Comparison of ENCODE assay signal across 1 cellular context in the genomic region with DNA sequence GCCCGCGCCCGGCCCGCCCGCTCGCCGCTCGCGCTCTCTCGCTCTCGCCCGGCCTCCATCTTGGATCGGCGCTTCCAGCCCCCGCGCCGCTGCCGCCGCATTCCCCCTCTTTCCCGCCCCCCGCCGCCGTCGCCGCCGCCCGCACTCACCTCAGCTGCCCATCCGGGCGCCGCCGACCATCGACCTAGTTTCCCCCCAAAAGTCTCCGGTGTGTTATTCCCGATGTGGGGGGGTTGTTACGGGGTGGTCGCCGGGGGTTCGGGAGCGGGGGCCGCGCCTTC.
TF ChIP-seq lines count a peak whose summit lies in the region.

No MANE protein-coding gene starts in this region.

TF ChIP-seq in HEK293, 187 proteins besides CTCF, POLR2A, EP300 and RAD21 (continued from another document):
- TF ChIP-seq, protein P1, sequence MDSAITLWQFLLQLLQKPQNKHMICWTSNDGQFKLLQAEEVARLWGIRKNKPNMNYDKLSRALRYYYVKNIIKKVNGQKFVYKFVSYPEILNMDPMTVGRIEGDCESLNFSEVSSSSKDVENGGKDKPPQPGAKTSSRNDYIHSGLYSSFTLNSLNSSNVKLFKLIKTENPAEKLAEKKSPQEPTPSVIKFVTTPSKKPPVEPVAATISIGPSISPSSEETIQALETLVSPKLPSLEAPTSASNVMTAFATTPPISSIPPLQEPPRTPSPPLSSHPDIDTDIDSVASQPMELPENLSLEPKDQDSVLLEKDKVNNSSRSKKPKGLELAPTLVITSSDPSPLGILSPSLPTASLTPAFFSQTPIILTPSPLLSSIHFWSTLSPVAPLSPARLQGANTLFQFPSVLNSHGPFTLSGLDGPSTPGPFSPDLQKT (IDR thresholded peaks at IDR 0.05; ENCODE audit: borderline replicate concordance, low read depth, low read length): no peak
- no peak for TF ChIP-seq ZNF23 (tag by site-specific recombination; IDR thresholded peaks at IDR 0.05; ENCODE audit: borderline replicate concordance)
- TF ChIP-seq ZBTB21 (tag by site-specific recombination; IDR thresholded peaks at IDR 0.05): 0 out of 2 replicates have a peak, but pooled peaks have one; percentile 24
- TF ChIP-seq ZNF623 (tag by site-specific recombination; IDR thresholded peaks at IDR 0.05): no peak
- no peak for TF ChIP-seq ZNF654 (tag by site-specific recombination; IDR thresholded peaks at IDR 0.05; ENCODE audit: low read depth)
- TF ChIP-seq, protein P2, sequence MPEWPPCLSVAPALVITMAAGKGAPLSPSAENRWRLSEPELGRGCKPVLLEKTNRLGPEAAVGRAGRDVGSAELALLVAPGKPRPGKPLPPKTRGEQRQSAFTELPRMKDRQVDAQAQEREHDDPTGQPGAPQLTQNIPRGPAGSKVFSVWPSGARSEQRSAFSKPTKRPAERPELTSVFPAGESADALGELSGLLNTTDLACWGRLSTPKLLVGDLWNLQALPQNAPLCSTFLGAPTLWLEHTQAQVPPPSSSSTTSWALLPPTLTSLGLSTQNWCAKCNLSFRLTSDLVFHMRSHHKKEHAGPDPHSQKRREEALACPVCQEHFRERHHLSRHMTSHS (tag by site-specific recombination; IDR thresholded peaks at IDR 0.05): no peak
- TF ChIP-seq ZNF596 (tag by site-specific recombination; IDR thresholded peaks at IDR 0.05): no peak
- peak; percentile 69; the same call in 1 of the 2 replicates for TF ChIP-seq ZNF341 (tag by site-specific recombination; IDR thresholded peaks at IDR 0.05; ENCODE audit: low read depth)
- peak; percentile 93 for TF ChIP-seq ZBTB7A (tag by site-specific recombination; IDR thresholded peaks at IDR 0.05; ENCODE audit: low read depth)
- TF ChIP-seq, protein P3, sequence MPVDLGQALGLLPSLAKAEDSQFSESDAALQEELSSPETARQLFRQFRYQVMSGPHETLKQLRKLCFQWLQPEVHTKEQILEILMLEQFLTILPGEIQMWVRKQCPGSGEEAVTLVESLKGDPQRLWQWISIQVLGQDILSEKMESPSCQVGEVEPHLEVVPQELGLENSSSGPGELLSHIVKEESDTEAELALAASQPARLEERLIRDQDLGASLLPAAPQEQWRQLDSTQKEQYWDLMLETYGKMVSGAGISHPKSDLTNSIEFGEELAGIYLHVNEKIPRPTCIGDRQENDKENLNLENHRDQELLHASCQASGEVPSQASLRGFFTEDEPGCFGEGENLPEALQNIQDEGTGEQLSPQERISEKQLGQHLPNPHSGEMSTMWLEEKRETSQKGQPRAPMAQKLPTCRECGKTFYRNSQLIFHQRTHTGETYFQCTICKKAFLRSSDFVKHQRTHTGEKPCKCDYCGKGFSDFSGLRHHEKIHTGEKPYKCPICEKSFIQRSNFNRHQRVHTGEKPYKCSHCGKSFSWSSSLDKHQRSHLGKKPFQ (tag by site-specific recombination; IDR thresholded peaks at IDR 0.05): no peak
- TF ChIP-seq, protein P4, sequence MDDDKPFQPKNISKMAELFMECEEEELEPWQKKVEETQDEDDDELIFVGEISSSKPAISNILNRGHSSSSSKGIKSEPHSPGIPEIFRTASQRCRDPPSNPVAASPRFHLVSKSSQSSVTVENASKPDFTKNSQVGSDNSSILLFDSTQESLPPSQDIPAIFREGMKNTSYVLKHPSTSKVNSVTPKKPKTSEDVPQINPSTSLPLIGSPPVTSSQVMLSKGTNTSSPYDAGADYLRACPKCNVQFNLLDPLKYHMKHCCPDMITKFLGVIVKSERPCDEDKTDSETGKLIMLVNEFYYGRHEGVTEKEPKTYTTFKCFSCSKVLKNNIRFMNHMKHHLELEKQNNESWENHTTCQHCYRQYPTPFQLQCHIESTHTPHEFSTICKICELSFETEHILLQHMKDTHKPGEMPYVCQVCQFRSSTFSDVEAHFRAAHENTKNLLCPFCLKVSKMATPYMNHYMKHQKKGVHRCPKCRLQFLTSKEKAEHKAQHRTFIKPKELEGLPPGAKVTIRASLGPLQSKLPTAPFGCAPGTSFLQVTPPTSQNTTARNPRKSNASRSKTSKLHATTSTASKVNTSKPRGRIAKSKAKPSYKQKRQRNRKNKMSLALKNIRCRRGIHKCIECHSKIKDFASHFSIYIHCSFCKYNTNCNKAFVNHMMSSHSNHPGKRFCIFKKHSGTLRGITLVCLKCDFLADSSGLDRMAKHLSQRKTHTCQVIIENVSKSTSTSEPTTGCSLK (tag by site-specific recombination; IDR thresholded peaks at IDR 0.05): no peak
- no peak for TF ChIP-seq ZNF394 (tag by site-specific recombination; IDR thresholded peaks at IDR 0.05; ENCODE audit: borderline replicate concordance)
- no peak for TF ChIP-seq ZNF549 (tag by site-specific recombination; IDR thresholded peaks at IDR 0.05)
- TF ChIP-seq, protein P5, sequence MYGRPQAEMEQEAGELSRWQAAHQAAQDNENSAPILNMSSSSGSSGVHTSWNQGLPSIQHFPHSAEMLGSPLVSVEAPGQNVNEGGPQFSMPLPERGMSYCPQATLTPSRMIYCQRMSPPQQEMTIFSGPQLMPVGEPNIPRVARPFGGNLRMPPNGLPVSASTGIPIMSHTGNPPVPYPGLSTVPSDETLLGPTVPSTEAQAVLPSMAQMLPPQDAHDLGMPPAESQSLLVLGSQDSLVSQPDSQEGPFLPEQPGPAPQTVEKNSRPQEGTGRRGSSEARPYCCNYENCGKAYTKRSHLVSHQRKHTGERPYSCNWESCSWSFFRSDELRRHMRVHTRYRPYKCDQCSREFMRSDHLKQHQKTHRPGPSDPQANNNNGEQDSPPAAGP (tag by site-specific recombination; IDR thresholded peaks at IDR 0.05): 0 out of 2 replicates have a peak, but pooled peaks have one; percentile 81
- TF ChIP-seq ZNF146 (tag by site-specific recombination; IDR thresholded peaks at IDR 0.05): no peak
- TF ChIP-seq ZNF2 (tag by site-specific recombination; IDR thresholded peaks at IDR 0.05): peak; percentile 81; the same call in 1 of the 2 replicates
- TF ChIP-seq, protein P6, sequence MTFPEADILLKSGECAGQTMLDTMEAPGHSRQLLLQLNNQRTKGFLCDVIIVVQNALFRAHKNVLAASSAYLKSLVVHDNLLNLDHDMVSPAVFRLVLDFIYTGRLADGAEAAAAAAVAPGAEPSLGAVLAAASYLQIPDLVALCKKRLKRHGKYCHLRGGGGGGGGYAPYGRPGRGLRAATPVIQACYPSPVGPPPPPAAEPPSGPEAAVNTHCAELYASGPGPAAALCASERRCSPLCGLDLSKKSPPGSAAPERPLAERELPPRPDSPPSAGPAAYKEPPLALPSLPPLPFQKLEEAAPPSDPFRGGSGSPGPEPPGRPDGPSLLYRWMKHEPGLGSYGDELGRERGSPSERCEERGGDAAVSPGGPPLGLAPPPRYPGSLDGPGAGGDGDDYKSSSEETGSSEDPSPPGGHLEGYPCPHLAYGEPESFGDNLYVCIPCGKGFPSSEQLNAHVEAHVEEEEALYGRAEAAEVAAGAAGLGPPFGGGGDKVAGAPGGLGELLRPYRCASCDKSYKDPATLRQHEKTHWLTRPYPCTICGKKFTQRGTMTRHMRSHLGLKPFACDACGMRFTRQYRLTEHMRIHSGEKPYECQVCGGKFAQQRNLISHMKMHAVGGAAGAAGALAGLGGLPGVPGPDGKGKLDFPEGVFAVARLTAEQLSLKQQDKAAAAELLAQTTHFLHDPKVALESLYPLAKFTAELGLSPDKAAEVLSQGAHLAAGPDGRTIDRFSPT (tag by site-specific recombination; IDR thresholded peaks at IDR 0.05): peak; percentile 74; the same call in 1 of the 2 replicates
- TF ChIP-seq, protein P7, sequence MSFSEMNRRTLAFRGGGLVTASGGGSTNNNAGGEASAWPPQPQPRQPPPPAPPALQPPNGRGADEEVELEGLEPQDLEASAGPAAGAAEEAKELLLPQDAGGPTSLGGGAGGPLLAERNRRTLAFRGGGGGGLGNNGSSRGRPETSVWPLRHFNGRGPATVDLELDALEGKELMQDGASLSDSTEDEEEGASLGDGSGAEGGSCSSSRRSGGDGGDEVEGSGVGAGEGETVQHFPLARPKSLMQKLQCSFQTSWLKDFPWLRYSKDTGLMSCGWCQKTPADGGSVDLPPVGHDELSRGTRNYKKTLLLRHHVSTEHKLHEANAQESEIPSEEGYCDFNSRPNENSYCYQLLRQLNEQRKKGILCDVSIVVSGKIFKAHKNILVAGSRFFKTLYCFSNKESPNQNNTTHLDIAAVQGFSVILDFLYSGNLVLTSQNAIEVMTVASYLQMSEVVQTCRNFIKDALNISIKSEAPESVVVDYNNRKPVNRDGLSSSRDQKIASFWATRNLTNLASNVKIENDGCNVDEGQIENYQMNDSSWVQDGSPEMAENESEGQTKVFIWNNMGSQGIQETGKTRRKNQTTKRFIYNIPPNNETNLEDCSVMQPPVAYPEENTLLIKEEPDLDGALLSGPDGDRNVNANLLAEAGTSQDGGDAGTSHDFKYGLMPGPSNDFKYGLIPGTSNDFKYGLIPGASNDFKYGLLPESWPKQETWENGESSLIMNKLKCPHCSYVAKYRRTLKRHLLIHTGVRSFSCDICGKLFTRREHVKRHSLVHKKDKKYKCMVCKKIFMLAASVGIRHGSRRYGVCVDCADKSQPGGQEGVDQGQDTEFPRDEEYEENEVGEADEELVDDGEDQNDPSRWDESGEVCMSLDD (tag by site-specific recombination; IDR thresholded peaks at IDR 0.05): peak; percentile 90
- TF ChIP-seq ZNF747 (tag by site-specific recombination; IDR thresholded peaks at IDR 0.05): no peak
- no peak for TF ChIP-seq ZNF555 (tag by site-specific recombination; conservative IDR thresholded peaks at IDR 0.05)
- no peak for TF ChIP-seq ZNF416 (tag by site-specific recombination; IDR thresholded peaks at IDR 0.05)
- TF ChIP-seq, protein P8, sequence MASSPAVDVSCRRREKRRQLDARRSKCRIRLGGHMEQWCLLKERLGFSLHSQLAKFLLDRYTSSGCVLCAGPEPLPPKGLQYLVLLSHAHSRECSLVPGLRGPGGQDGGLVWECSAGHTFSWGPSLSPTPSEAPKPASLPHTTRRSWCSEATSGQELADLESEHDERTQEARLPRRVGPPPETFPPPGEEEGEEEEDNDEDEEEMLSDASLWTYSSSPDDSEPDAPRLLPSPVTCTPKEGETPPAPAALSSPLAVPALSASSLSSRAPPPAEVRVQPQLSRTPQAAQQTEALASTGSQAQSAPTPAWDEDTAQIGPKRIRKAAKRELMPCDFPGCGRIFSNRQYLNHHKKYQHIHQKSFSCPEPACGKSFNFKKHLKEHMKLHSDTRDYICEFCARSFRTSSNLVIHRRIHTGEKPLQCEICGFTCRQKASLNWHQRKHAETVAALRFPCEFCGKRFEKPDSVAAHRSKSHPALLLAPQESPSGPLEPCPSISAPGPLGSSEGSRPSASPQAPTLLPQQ (tag by site-specific recombination; IDR thresholded peaks at IDR 0.05): peak; percentile 30; the same call in 1 of the 2 replicates
- no peak for TF ChIP-seq ZNF391 (tag by site-specific recombination; IDR thresholded peaks at IDR 0.05; ENCODE audit: borderline replicate concordance, low read depth)
- peak; percentile 73 for TF ChIP-seq ZNF324 (tag by site-specific recombination; IDR thresholded peaks at IDR 0.05)
- TF ChIP-seq ZBTB20 (tag by site-specific recombination; IDR thresholded peaks at IDR 0.05): no peak
- TF ChIP-seq HOXC10 (CRISPR knock-in tag; IDR thresholded peaks at IDR 0.05): no peak
- TF ChIP-seq ZNF560 (tag by site-specific recombination; IDR thresholded peaks at IDR 0.05; ENCODE audit: borderline replicate concordance): no peak
- 0 out of 2 replicates have a peak, but pooled peaks have one; percentile 19 for TF ChIP-seq ZNF121 (tag by site-specific recombination; IDR thresholded peaks at IDR 0.05)
- TF ChIP-seq, protein P9, sequence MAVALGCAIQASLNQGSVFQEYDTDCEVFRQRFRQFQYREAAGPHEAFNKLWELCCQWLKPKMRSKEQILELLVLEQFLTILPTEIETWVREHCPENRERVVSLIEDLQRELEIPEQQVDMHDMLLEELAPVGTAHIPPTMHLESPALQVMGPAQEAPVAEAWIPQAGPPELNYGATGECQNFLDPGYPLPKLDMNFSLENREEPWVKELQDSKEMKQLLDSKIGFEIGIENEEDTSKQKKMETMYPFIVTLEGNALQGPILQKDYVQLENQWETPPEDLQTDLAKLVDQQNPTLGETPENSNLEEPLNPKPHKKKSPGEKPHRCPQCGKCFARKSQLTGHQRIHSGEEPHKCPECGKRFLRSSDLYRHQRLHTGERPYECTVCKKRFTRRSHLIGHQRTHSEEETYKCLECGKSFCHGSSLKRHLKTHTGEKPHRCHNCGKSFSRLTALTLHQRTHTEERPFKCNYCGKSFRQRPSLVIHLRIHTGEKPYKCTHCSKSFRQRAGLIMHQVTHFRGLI (tag by site-specific recombination; IDR thresholded peaks at IDR 0.05): peak; percentile 48; the same call in 1 of the 2 replicates
- no peak for TF ChIP-seq YY2 (tag by site-specific recombination; IDR thresholded peaks at IDR 0.05)
- 0 out of 2 replicates have a peak, but pooled peaks have one; percentile 22 for TF ChIP-seq EGR2 (tag by site-specific recombination; IDR thresholded peaks at IDR 0.05; ENCODE audit: low read depth)
- peak; percentile 43; the same call in 1 of the 2 replicates for TF ChIP-seq ZFHX2 (tag by site-specific recombination; conservative IDR thresholded peaks at IDR 0.05)
- TF ChIP-seq, protein P10, sequence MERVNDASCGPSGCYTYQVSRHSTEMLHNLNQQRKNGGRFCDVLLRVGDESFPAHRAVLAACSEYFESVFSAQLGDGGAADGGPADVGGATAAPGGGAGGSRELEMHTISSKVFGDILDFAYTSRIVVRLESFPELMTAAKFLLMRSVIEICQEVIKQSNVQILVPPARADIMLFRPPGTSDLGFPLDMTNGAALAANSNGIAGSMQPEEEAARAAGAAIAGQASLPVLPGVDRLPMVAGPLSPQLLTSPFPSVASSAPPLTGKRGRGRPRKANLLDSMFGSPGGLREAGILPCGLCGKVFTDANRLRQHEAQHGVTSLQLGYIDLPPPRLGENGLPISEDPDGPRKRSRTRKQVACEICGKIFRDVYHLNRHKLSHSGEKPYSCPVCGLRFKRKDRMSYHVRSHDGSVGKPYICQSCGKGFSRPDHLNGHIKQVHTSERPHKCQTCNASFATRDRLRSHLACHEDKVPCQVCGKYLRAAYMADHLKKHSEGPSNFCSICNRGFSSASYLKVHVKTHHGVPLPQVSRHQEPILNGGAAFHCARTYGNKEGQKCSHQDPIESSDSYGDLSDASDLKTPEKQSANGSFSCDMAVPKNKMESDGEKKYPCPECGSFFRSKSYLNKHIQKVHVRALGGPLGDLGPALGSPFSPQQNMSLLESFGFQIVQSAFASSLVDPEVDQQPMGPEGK (tag by site-specific recombination; IDR thresholded peaks at IDR 0.05): peak; percentile 98
